8 cellular contexts compared by ENCODE assay signal in the genomic region with DNA sequence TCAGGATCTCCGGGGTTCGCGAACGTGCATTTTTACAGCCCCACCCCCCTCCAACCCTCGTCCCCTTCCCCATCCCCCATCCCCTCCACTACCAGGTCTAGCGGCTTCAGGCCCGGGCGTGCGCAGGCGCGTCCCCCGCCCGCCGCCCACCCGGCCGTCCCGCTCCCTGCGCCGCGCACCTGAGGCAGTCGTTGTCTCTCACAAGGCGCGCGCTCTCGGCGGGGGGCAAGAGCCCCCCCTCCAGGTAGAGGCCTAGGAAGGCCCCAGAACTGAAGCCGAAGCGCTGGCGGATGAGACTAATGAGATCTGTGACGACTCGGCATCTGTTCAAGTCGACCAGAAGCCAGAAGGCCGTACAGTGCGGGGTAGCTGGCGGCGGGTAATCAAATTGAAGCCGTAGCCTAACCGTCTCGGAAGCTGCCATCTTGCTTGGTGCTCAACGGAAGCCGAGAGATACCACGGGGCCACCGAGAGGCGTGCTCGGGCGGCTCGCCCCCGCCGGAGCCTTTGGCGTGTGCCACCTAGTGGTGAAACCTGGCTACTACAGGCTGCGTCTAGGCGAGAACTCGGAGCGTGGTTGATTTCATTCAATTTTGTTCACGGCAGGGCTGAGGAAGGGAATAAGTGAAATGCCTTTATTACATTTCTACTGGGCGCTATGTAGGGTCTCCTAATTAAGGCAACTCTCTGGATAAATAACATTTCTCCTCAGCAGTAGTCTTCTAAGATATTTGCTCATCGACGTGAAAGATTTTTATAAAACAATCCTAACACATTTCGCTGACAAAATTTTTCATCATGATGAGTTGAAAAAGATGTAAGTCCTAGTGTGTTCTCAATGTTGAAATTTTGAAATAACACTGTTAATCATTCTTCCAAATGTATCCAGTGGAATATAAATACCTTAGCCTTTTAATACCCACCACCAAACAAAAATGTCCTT. TPM values are rescaled to one million over a fixed set of nuclear protein-coding genes. Genes with fewer than 3 reads are reported as not detected.
A peak's percentile ranks its signal among the peaks of the same experiment; 100 is the strongest.
DNase-seq lines count a peak whose midpoint lies in the region; ATAC-seq and TF ChIP-seq lines count a peak whose summit lies in the region.

A gene with protein sequence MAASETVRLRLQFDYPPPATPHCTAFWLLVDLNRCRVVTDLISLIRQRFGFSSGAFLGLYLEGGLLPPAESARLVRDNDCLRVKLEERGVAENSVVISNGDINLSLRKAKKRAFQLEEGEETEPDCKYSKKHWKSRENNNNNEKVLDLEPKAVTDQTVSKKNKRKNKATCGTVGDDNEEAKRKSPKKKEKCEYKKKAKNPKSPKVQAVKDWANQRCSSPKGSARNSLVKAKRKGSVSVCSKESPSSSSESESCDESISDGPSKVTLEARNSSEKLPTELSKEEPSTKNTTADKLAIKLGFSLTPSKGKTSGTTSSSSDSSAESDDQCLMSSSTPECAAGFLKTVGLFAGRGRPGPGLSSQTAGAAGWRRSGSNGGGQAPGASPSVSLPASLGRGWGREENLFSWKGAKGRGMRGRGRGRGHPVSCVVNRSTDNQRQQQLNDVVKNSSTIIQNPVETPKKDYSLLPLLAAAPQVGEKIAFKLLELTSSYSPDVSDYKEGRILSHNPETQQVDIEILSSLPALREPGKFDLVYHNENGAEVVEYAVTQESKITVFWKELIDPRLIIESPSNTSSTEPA (minus strand): TSS at position 455 of the 943 bp plus-strand sequence. CDS start 31 bp downstream, at position 424.

- peak in 1 of 2 experiments; percentile 53; a peak in 2 of 4 replicates for TF ChIP-seq EP300 in SK-N-SH (IDR thresholded peaks at IDR 0.05; ENCODE audit: borderline replicate concordance in 1 of 2, low read depth in 1 of 2, low read length in 1 of 2)
- no peak for TF ChIP-seq EP300 in ovary (IDR thresholded peaks at IDR 0.05)

- peaks cover 8 to 10% of the 10 kb centered on the region in 2 experiments; a peak in 2 of 4 replicates for H3K4me1 ChIP-seq in SK-N-SH (ENCODE audit: control insufficient read depth in 1 of 2, insufficient read depth in 2 of 2, low read depth in 1 of 2, low read length in 1 of 2)
- H3K4me1 ChIP-seq in ovary (ENCODE audit: insufficient read depth) = peaks cover 6% of the 10 kb centered on the region
- peaks cover 0 to 16% (median 14%) of the 10 kb centered on the region in 4 donors for H3K4me1 ChIP-seq in tibial artery

- WGBS in SK-N-SH (ENCODE audit: low lambda C conversion rate) = 11% methylated on average over 30 of the region's 59 CpGs
- WGBS in ovary, 3 donors = 2 to 3% (median 3%) methylated on average over 58 to 59 of the region's 59 CpGs

- no peaks in the 10 kb centered on the region for H3K9me2 ChIP-seq in SK-N-SH

- peak within 1 kb of the TSS; percentile 87 for H3K4me3 Mint-ChIP-seq in activated naive CD4-positive, alpha-beta T cell treated with anti-CD3 and anti-CD28 coated beads, Interleukin-2, amount 50 U/mL, for 24 hours

- H3K36me3 ChIP-seq in SK-N-SH (replicated peaks in 1 of 2; ENCODE audit: control insufficient read depth in 1 of 2, insufficient read depth in 2 of 2, low read length in 1 of 2) = peaks cover 0 to 6% of the 10 kb centered on the region in 2 experiments
- no peaks in the 10 kb centered on the region for H3K36me3 ChIP-seq in ovary
- H3K36me3 ChIP-seq in tibial artery = no peaks in the 10 kb centered on the region

- intact Hi-C loops in ovary (cut with DNase I) = no loop called here
- intact Hi-C loops in tibial artery (cut with DNase I; ENCODE audit: low total_unique reads) = no loop called here

- H3K27me3 Mint-ChIP-seq in activated naive CD4-positive, alpha-beta T cell treated with anti-CD3 and anti-CD28 coated beads, Interleukin-2, amount 50 U/mL, for 24 hours = no peaks in the 10 kb centered on the region

- H3K27ac ChIP-seq in SK-N-SH (ENCODE audit: low read depth in 2 of 2, low read length in 1 of 2) (peak within 1 kb of the TSS; percentile 94 to 95), ovary (peak within 1 kb of the TSS; percentile 78 to 82), tibial artery (peak within 1 kb of the TSS; percentile 92 to 95)

- H3K9me3 ChIP-seq in SK-N-SH (no peaks in the 10 kb centered on the region), ovary (no peaks in the 10 kb centered on the region), tibial artery (no peaks in the 10 kb centered on the region)

- peaks cover 21% of the 10 kb centered on the region for H3K4me1 Mint-ChIP-seq in activated naive CD4-positive, alpha-beta T cell treated with anti-CD3 and anti-CD28 coated beads, Interleukin-2, amount 50 U/mL, for 24 hours

- ATAC-seq in HG02588 (IDR thresholded peaks at IDR 0.05; ENCODE audit: unreplicated experiment) = peak; percentile 97

- H3K4me3 ChIP-seq in SK-N-SH (ENCODE audit: low read depth in 2 of 2, low read length in 1 of 2) (peak within 1 kb of the TSS; percentile 60 to 98), ovary (peak within 1 kb of the TSS; percentile 87), tibial artery (peak within 1 kb of the TSS; percentile 98 to 99)

- POLR2A ChIA-PET in SK-N-SH (lab: Yijun Ruan, JAX) = interaction anchor here (0.6 to 2.2 kb wide), 5 partner anchors 17 to 1052 kb away, joined by 3 to 13 read pairs (median 4); a partner anchor contains a TSS

- peak; percentile 100 for TF ChIP-seq CTCF in SK-N-SH (IDR thresholded peaks at IDR 0.05)
- peak; percentile 97 to 100 (median 97) for TF ChIP-seq CTCF in ovary (IDR thresholded peaks at IDR 0.05)
- peak; percentile 98 to 99 for TF ChIP-seq CTCF in tibial artery (IDR thresholded peaks at IDR 0.05)

- H3K27ac Mint-ChIP-seq in activated naive CD4-positive, alpha-beta T cell treated with anti-CD3 and anti-CD28 coated beads, Interleukin-2, amount 50 U/mL, for 24 hours = peak within 1 kb of the TSS; percentile 92

- H2AFZ ChIP-seq in SK-N-SH (ENCODE audit: low read depth) = peak within 1 kb of the TSS; percentile 93

- H3K27me3 ChIP-seq in SK-N-SH (ENCODE audit: insufficient read depth) (no peaks in the 10 kb centered on the region), ovary (no peaks in the 10 kb centered on the region), tibial artery (no peaks in the 10 kb centered on the region)

- CTCF ChIA-PET in SK-N-SH (lab: Yijun Ruan, JAX) = interaction anchor here (0.6 to 2.8 kb wide), 19 partner anchors 10 to 145 kb away, joined by 3 to 14 read pairs (median 4); a partner anchor contains a TSS

- DNase-seq in NCI-H1048 (lab: John Stamatoyannopoulos, UW) = peak; percentile 83
- peak; percentile 97 for DNase-seq in SK-N-SH
- DNase-seq in glomerular visceral epithelial cell (ENCODE audit: extremely low spot score) = peak; percentile 91
- DNase-seq in ovary = peak; percentile 87 to 95 (median 92)
- DNase-seq in tibial artery = peak; percentile 89 to 93

- no peaks in the 10 kb centered on the region for H3K9me3 Mint-ChIP-seq in activated naive CD4-positive, alpha-beta T cell treated with anti-CD3 and anti-CD28 coated beads, Interleukin-2, amount 50 U/mL, for 24 hours

- H3K36me3 Mint-ChIP-seq in activated naive CD4-positive, alpha-beta T cell treated with anti-CD3 and anti-CD28 coated beads, Interleukin-2, amount 50 U/mL, for 24 hours = no peaks in the 10 kb centered on the region

- H3K79me2 ChIP-seq in SK-N-SH (ENCODE audit: insufficient read depth) = peaks cover 42% of the 10 kb centered on the region

- peak within 1 kb of the TSS; percentile 81 for H3K4me2 ChIP-seq in SK-N-SH

- H4K20me1 ChIP-seq in SK-N-SH (ENCODE audit: insufficient read depth) = no peaks in the 10 kb centered on the region

- H3F3A ChIP-seq in SK-N-SH (replicated peaks; ENCODE audit: insufficient read depth) = no peaks in the 10 kb centered on the region

- TF ChIP-seq RAD21 in SK-N-SH (IDR thresholded peaks at IDR 0.05; ENCODE audit: low read length) = peak; percentile 75

- TF ChIP-seq POLR2A in GM10847 (IDR thresholded peaks at IDR 0.05; ENCODE audit: extremely low read depth, insufficient read length) (peak; percentile 47), ovary (IDR thresholded peaks at IDR 0.05) (peak; percentile 31)

- peak within 1 kb of the TSS; percentile 97 for H3K9ac ChIP-seq in SK-N-SH

TF ChIP-seq in SK-N-SH, 30 proteins besides CTCF, POLR2A, EP300 and RAD21 (continues in another document):
- TF ChIP-seq FOXM1 (IDR thresholded peaks at IDR 0.05; ENCODE audit: low read depth) (no peak), SIN3A (IDR thresholded peaks at IDR 0.05; ENCODE audit: borderline replicate concordance, low read depth, low read length) (peak; percentile 84; the same call in 1 of the 2 replicates), GABPA (IDR thresholded peaks at IDR 0.05; ENCODE audit: low read depth) (peak; percentile 66), JUND (IDR thresholded peaks at IDR 0.05) (no peak; the same call in 1 of the 2 replicates), CHD2 (IDR thresholded peaks at IDR 0.05; ENCODE audit: low read length, partially characterized antibody) (peak; percentile 82), RFX5 (IDR thresholded peaks at IDR 0.05; ENCODE audit: low read length) (peak; percentile 57), FOXJ3 (CRISPR knock-in tag; IDR thresholded peaks at IDR 0.05) (no peak), TEAD4 (IDR thresholded peaks at IDR 0.05; ENCODE audit: borderline replicate concordance, insufficient read depth) (no peak), GATA2 (CRISPR knock-in tag; IDR thresholded peaks at IDR 0.05) (no peak; the same call in 1 of the 2 replicates), MXI1 (IDR thresholded peaks at IDR 0.05; ENCODE audit: low read depth, low read length) (peak; percentile 94)
- TF ChIP-seq, protein P1, sequence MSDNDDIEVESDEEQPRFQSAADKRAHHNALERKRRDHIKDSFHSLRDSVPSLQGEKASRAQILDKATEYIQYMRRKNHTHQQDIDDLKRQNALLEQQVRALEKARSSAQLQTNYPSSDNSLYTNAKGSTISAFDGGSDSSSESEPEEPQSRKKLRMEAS (IDR thresholded peaks at IDR 0.05; ENCODE audit: low read depth) = peak; percentile 94

RNA-seq across cellular contexts. Expression of the gene that starts here (rescaled TPM):
- 3.9 and 5.7 TPM in 2 replicates for polyA plus RNA-seq in SK-N-SH (2012; rRNA removed)
- 5.6 and 6.7 TPM in 2 replicates for polyA plus RNA-seq in SK-N-SH (2012; cell fraction: cytosol; rRNA removed)
- 5.7 and 8.1 TPM in 2 replicates for polyA plus RNA-seq in SK-N-SH (2012; cell fraction: nucleus; rRNA removed)
- 10 to 100 TPM; 10.9 to 17.8 (median 12.9) TPM for total RNA-seq in ovary
- polyA plus RNA-seq in ovary = 10 to 100 TPM; 12.4 to 14.3 TPM

Comparison
In these comparisons a context has a peak if more than half of its experiments do, and no peak if none do; other contexts are left out.
1. Peak in every context shown above with its lines: DNase-seq, ATAC-seq, H3K4me3 ChIP-seq and H3K27ac ChIP-seq.